Comparison of ENCODE assay signal across 13 cellular contexts in the genomic region with DNA sequence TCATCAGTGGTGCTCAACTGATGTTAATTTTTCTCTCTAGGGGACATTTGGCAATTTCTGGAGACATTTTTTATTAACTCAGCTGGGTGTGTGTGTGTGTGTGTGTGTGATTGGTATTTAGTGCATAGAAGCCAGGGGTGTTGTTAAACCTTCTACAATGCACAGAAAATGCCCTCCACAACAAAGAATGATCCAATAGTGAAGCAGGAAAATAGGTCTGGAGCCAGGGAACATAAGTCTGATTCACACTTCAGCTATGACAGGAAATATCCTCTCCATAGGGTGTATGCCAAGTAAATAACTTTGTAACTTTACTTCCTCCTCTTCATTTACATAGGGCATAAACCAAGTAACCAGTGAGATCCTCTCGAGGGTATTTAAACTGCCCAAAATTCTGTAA. TPM values are rescaled to one million over a fixed set of nuclear protein-coding genes. Genes with fewer than 3 reads are reported as not detected.
A peak's percentile ranks its signal among the peaks of the same experiment; 100 is the strongest.
DNase-seq lines count a peak whose midpoint lies in the region; ATAC-seq and TF ChIP-seq lines count a peak whose summit lies in the region.
"Had no signal": no experiment of that assay in that cellular context is flagged by ENCODE, and none has a peak within 500 bp of the region (broad histone marks: within the 10 kb centered on the region; RNA-seq: fewer than 3 reads in every experiment).

No MANE protein-coding gene starts in this region.

- H3K27ac ChIP-seq in A673 (ENCODE audit: low read depth, low read length, poor library complexity, severe bottlenecking) (no peak overlapping the region), brain microvascular endothelial cell (no peak overlapping the region)
- H3K27ac ChIP-seq: testis had no signal

- POLR2A ChIA-PET in A673 (lab: Charles Lee; ENCODE audit: low non-redundant PET) = no interaction called here

- H3K9me3 ChIP-seq in A673 (ENCODE audit: low read depth, low read length, poor library complexity, severe bottlenecking) = peaks cover 6% of the 10 kb centered on the region
- H3K9me3 ChIP-seq: testis had no signal

- H3K36me3 ChIP-seq in A673 (ENCODE audit: insufficient read depth, low read length, poor library complexity, severe bottlenecking) (no peaks in the 10 kb centered on the region), brain microvascular endothelial cell (replicated peaks) (no peaks in the 10 kb centered on the region)

- DNase-seq in A673 (ENCODE audit: low spot score) (peak; percentile 60), HT1080 (ENCODE audit: low read depth) (peak; percentile 89), brain microvascular endothelial cell (peak; percentile 14), glomerular endothelial cell (ENCODE audit: extremely low read depth, low read depth, low spot score) (peak; percentile 80), GDM1 (lab: John Stamatoyannopoulos, UW) (no peak)
- DNase-seq: activated effector memory CD4-positive, alpha-beta T cell treated with Interleukin-2 at 50 U/mL for 16 hours; mesendoderm; NCI-H526; RPMI8226; testis had no signal

- intact Hi-C loops in A673 (cut with micrococcal nuclease; ENCODE audit: unreplicated experiment) = loop anchor here (10.0 kb wide), 1 partner anchor 1629 kb away; no protein-coding TSS in a partner anchor

- CTCF ChIA-PET in A673 (lab: Charles Lee) = interaction anchor here (0.6 kb wide), 1 partner anchor 478 kb away, joined by 3 read pairs; no protein-coding TSS in a partner anchor

- H3K27me3 ChIP-seq in A673 (replicated peaks; ENCODE audit: insufficient read depth, low read depth, low read length, poor library complexity) (no peaks in the 10 kb centered on the region), brain microvascular endothelial cell (replicated peaks) (no peaks in the 10 kb centered on the region)
- H3K27me3 ChIP-seq: testis had no signal

- H3K4me1 ChIP-seq in A673 (ENCODE audit: insufficient read depth, low read length, poor library complexity, severe bottlenecking) = no peaks in the 10 kb centered on the region

- in situ Hi-C loops in brain microvascular endothelial cell (cut with HindIII; ENCODE audit: low pct_ligation_motif_present, low sequenced_read_pairs) = no loop called here

- TF ChIP-seq CTCF in A673 (conservative IDR thresholded peaks at IDR 0.05; ENCODE audit: low read depth, low read length) = no peak
- TF ChIP-seq CTCF in brain microvascular endothelial cell (IDR thresholded peaks at IDR 0.05; ENCODE audit: low read depth, low read length, missing control alignments) = no peak

- no TSS peak for BruUV-seq in A673 (replicated peaks; lab: Mats Ljungman, UMichigan)

- no peak for ATAC-seq in GM21515 (IDR thresholded peaks at IDR 0.05; ENCODE audit: unreplicated experiment)
- no peak for ATAC-seq in HG03469 (IDR thresholded peaks at IDR 0.05; ENCODE audit: unreplicated experiment)
- no peak for ATAC-seq in GM18868 (IDR thresholded peaks at IDR 0.05; ENCODE audit: unreplicated experiment)

- H3K4me3 ChIP-seq in A673 (ENCODE audit: low read depth, low read length, poor library complexity, severe bottlenecking) (no peak overlapping the region), brain microvascular endothelial cell (ENCODE audit: low read depth, low read length) (no peak overlapping the region)
- H3K4me3 ChIP-seq: testis had no signal

RNA-seq across cellular contexts. Expression of a gene that starts 25.1 kb away (rescaled TPM):
- total RNA-seq in A673 (2021) = not detected in 2 replicates
- not detected in 2 replicates for total RNA-seq in HT1080 (2014; rRNA removed; shearing (Covaris generic))
- not detected in 2 replicates for polyA plus RNA-seq in HT1080 (2015; cell fraction: cytosol; rRNA removed)
- polyA plus RNA-seq in HT1080 (2015; cell fraction: nucleus; rRNA removed) = not detected in 2 replicates
- total RNA-seq in glomerular endothelial cell = not detected in 2 replicates

RNA-seq across cellular contexts. Expression of a gene that starts 43.4 kb away (rescaled TPM):
- total RNA-seq in A673 (2021) (not detected in 2 replicates), glomerular endothelial cell (not detected in 2 replicates)
- total RNA-seq in HT1080 (2014; rRNA removed; shearing (Covaris generic)) = not detected in 2 replicates
- polyA plus RNA-seq in HT1080 (2015; cell fraction: cytosol; rRNA removed) = 0.01 TPM in 1 of 2 replicates, not detected in the other
- polyA plus RNA-seq in HT1080 (2015; cell fraction: nucleus; rRNA removed) = not detected in 2 replicates
